In the genomic region with DNA sequence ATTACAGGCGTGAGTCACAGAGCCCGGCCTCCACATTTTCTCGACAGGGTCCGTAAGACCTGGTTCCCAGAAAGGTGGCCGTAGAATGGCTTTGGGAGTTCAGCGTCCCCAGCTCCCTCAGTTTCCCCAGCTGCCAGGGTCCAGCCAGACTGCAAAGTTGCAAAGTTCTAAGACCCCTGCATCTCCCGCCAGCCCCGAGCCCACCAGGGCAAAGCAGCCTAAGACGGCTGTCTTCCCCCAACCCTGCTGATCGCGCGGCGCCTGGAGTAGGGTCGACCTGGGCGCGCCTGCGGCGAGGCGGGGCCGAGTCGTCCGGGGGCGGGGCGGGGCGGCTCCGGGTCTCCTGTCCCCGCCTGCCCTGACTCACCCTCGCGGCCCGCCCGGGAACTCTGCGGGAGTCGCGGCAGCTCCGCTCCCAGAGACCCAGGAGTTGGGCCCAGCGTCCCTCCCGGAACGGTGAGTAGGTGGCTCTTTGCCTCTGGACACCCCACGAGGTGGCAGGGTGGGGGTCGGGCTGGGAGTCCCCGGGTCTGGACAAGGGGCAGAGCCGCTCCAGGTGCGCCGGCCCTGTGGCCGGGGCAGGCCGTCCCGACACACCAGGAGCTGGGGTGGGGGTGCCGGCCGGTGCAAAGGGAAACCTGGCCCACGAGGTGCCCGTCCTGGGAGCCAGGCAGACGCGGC, we compare ENCODE assay signal across 9 cellular contexts. TPM values are rescaled to one million over a fixed set of nuclear protein-coding genes. Genes with fewer than 3 reads are reported as not detected.
DNase-seq lines count a peak whose midpoint lies in the region; ATAC-seq and TF ChIP-seq lines count a peak whose summit lies in the region.
"Had no signal": no experiment of that assay in that cellular context is flagged by ENCODE, and none has a peak within 500 bp of the region (broad histone marks: within the 10 kb centered on the region; RNA-seq: fewer than 3 reads in every experiment).

A gene (plus strand): TSS at position 366 of the 681 bp plus-strand sequence. CDS start 7,094 bp downstream, outside the sequence.

- H3K27me3 ChIP-seq in rectal smooth muscle tissue (ENCODE audit: control insufficient read depth, insufficient read depth, low read length): peaks cover 10% of the 10 kb centered on the region

- no peak within 1 kb of the TSS for H3K27ac Mint-ChIP-seq in glutamatergic neuron (ENCODE audit: unreplicated experiment)
- H3K27ac Mint-ChIP-seq: activated naive CD8-positive, alpha-beta T cell had no signal

- H3K9me3 Mint-ChIP-seq in glutamatergic neuron (ENCODE audit: unreplicated experiment): peaks cover 3% of the 10 kb centered on the region

- TF ChIP-seq CTCF in glutamatergic neuron (IDR thresholded peaks at IDR 0.05; ENCODE audit: partially characterized antibody, unreplicated experiment): no peak

- H3K9ac ChIP-seq in rectal smooth muscle tissue (ENCODE audit: low read length): no peak within 1 kb of the TSS

- H3K36me3 ChIP-seq in rectal smooth muscle tissue (ENCODE audit: control insufficient read depth, insufficient read depth, low read length): no peaks in the 10 kb centered on the region

- no peak within 1 kb of the TSS for H3K27ac ChIP-seq in rectal smooth muscle tissue (ENCODE audit: low read depth, low read length)

- peak within 1 kb of the TSS; percentile 32 for H3K4me3 ChIP-seq in rectal smooth muscle tissue (ENCODE audit: low read length)

- intact Hi-C loops in Right ventricle myocardium inferior (cut with DNase I): no loop called here
- intact Hi-C loops in cardiac septum (cut with DNase I): no loop called here

- H3K4me3 Mint-ChIP-seq in glutamatergic neuron (ENCODE audit: unreplicated experiment): peak within 1 kb of the TSS; percentile 38
- H3K4me3 Mint-ChIP-seq: activated naive CD8-positive, alpha-beta T cell had no signal

- peaks cover 6% of the 10 kb centered on the region for H3K27me3 Mint-ChIP-seq in glutamatergic neuron (ENCODE audit: unreplicated experiment)

- H3K36me3 Mint-ChIP-seq in glutamatergic neuron (ENCODE audit: unreplicated experiment): no peaks in the 10 kb centered on the region
- H3K36me3 Mint-ChIP-seq: activated naive CD8-positive, alpha-beta T cell had no signal

- H3K4me1 Mint-ChIP-seq in glutamatergic neuron (ENCODE audit: low read depth, unreplicated experiment): no peaks in the 10 kb centered on the region

- peak; percentile 82 for ATAC-seq in Right ventricle myocardium inferior
- no peak for ATAC-seq in GM19023 (IDR thresholded peaks at IDR 0.05; ENCODE audit: unreplicated experiment)
- no peak for ATAC-seq in GM19452 (IDR thresholded peaks at IDR 0.05; ENCODE audit: unreplicated experiment)

- H3K4me1 ChIP-seq in rectal smooth muscle tissue (ENCODE audit: control insufficient read depth, insufficient read depth, low read length): no peaks in the 10 kb centered on the region

- DNase-seq in Right ventricle myocardium inferior (ENCODE audit: missing footprints): peak; percentile 71
- DNase-seq in cardiac septum (ENCODE audit: low spot score): no peak
- peak; percentile 80 for DNase-seq in activated CD8-positive, alpha-beta memory T cell treated with anti-CD3 and anti-CD28 coated beads, Interleukin-2, amount 50 U/mL, for 48 hours
- DNase-seq in glutamatergic neuron: peak; percentile 67
- no peak for DNase-seq in NCI-H446 (lab: John Stamatoyannopoulos, UW)

RNA-seq across cellular contexts. Expression of the gene that starts here (rescaled TPM):
- 2.5 TPM for total RNA-seq in Right ventricle myocardium inferior
- total RNA-seq in cardiac septum: 0.30 TPM
- total RNA-seq in glutamatergic neuron (ENCODE audit: unreplicated experiment): not detected

Comparison
In these comparisons a context has a peak if more than half of its experiments do, and no peak if none do; other contexts are left out.
1. DNase-seq: peak in Right ventricle myocardium inferior (single experiment) and activated CD8-positive, alpha-beta memory T cell treated with anti-CD3 and anti-CD28 coated beads, Interleukin-2, amount 50 U/mL, for 48 hours (single experiment); none in cardiac septum (single experiment) and NCI-H446 (0 of 2).
2. Peak in DNase-seq in glutamatergic neuron; RNA of the gene not detected or under 1 TPM.